Comparison of ENCODE assay signal across 8 cellular contexts in the genomic region with DNA sequence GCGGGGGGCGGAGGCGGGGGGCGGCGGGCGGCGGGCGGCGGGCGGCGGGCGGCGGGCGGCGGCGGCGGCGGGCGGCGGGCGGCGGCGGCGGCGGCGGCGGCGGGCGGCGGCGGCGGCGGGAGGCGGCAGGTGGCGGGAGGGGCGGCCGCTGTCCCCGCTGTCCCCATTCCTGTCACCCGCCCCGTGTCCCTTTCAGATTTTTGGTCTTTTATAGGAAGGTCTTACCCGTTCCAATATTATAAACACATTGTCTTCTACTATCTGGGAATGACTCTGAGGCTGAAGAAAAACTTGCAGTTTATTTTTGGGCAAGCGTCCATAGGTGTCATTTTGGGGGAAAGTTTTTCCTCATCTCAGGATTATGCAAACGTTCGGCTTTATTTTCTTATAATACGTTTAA. TPM values are rescaled to one million over a fixed set of nuclear protein-coding genes. Genes with fewer than 3 reads are reported as not detected.
A peak's percentile ranks its signal among the peaks of the same experiment; 100 is the strongest.
DNase-seq lines count a peak whose midpoint lies in the region; ATAC-seq and TF ChIP-seq lines count a peak whose summit lies in the region.

No MANE protein-coding gene starts in this region.

- peak overlapping the region; percentile 73 for H3K9ac ChIP-seq in neural cell (ENCODE audit: low read length)

- H3K9me3 Mint-ChIP-seq in effector memory CD8-positive, alpha-beta T cell = no peaks in the 10 kb centered on the region

- peaks cover 0 to 5% of the 10 kb centered on the region in 2 donors for H3K27me3 Mint-ChIP-seq in effector memory CD8-positive, alpha-beta T cell

- TF ChIP-seq RAD21 in neural cell (conservative IDR thresholded peaks at IDR 0.05) = no peak

- no peak for TF ChIP-seq CTCF in right atrium auricular region (IDR thresholded peaks at IDR 0.05)
- TF ChIP-seq CTCF in PC-9 (conservative IDR thresholded peaks at IDR 0.05) = 0 out of 2 replicates have a peak, but pooled peaks have one; percentile 15
- TF ChIP-seq CTCF in neural cell (IDR thresholded peaks at IDR 0.05; ENCODE audit: poor library complexity, severe bottlenecking) = no peak

- ATAC-seq in left ventricle myocardium superior (no peak), GM18867 (IDR thresholded peaks at IDR 0.05; ENCODE audit: unreplicated experiment) (no peak), HG03045 (IDR thresholded peaks at IDR 0.05; ENCODE audit: unreplicated experiment) (no peak)
- ATAC-seq in effector memory CD8-positive, alpha-beta T cell (replicated peaks) = peak; percentile 20

- no peaks in the 10 kb centered on the region for H3K36me3 ChIP-seq in right atrium auricular region
- no peaks in the 10 kb centered on the region for H3K36me3 ChIP-seq in PC-9 (ENCODE audit: low read depth)
- no peaks in the 10 kb centered on the region for H3K36me3 ChIP-seq in neural cell (ENCODE audit: insufficient read depth, low read length)

- H3K4me1 ChIP-seq in right atrium auricular region (no peaks in the 10 kb centered on the region), PC-9 (replicated peaks; ENCODE audit: insufficient read depth) (peaks cover 11% of the 10 kb centered on the region)

- H3K4me3 Mint-ChIP-seq in effector memory CD8-positive, alpha-beta T cell = peak overlapping the region; percentile 65 to 85

- H3K79me2 ChIP-seq in PC-9 (ENCODE audit: low read depth) (peaks cover 20% of the 10 kb centered on the region), neural cell (replicated peaks; ENCODE audit: insufficient read depth, low read length) (peaks cover 18% of the 10 kb centered on the region)

- H3K4me1 Mint-ChIP-seq in effector memory CD8-positive, alpha-beta T cell (ENCODE audit: low read depth in 2 of 2) = peaks cover 5 to 7% of the 10 kb centered on the region in 2 donors

- BruUV-seq in PC-9 (replicated peaks; lab: Mats Ljungman, UMichigan) = no TSS peak

- DNase-seq in right atrium auricular region (ENCODE audit: low spot score) = no peak
- no peak for DNase-seq in left ventricle myocardium superior
- peak in 1 of 2 experiments; percentile 29 for DNase-seq in PC-9
- DNase-seq in effector memory CD8-positive, alpha-beta T cell = peak in 1 of 3 experiments; percentile 12
- DNase-seq in NCI-H1930 (lab: John Stamatoyannopoulos, UW) = no peak

- H4K20me1 ChIP-seq in PC-9 (ENCODE audit: insufficient read depth) = no peaks in the 10 kb centered on the region
- H4K20me1 ChIP-seq in neural cell (ENCODE audit: insufficient read depth) = no peaks in the 10 kb centered on the region

- H3K27me3 ChIP-seq in right atrium auricular region (no peaks in the 10 kb centered on the region), PC-9 (ENCODE audit: insufficient read depth, low read depth) (no peaks in the 10 kb centered on the region), neural cell (ENCODE audit: insufficient read depth, low read depth, low read length) (no peaks in the 10 kb centered on the region)

- H3K36me3 Mint-ChIP-seq in effector memory CD8-positive, alpha-beta T cell (ENCODE audit: insufficient read depth) = peaks cover 31% of the 10 kb centered on the region

- H2AFZ ChIP-seq in PC-9 (peak overlapping the region; percentile 93), neural cell (ENCODE audit: low read depth, low read length) (peak overlapping the region; percentile 89)

- intact Hi-C loops in left ventricle myocardium superior (cut with micrococcal nuclease) = no loop called here
- intact Hi-C loops in PC-9 (cut with micrococcal nuclease; ENCODE audit: unreplicated experiment) = loop anchor here (1.0 kb wide), 1 partner anchor 64 kb away; the partner anchor contains the start of gene MRPS17

- H3K4me2 ChIP-seq in PC-9 (peak overlapping the region; percentile 81), neural cell (ENCODE audit: low read length) (peak overlapping the region; percentile 46)

- H3K27ac ChIP-seq in right atrium auricular region (peak overlapping the region; percentile 53 to 72), PC-9 (peak overlapping the region; percentile 47; the same call in 1 of the 2 replicates), neural cell (ENCODE audit: low read length) (peak overlapping the region; percentile 83)

- H3F3A ChIP-seq in PC-9 (ENCODE audit: insufficient read depth, low read depth) (peaks cover 14% of the 10 kb centered on the region), neural cell (ENCODE audit: insufficient read depth, low read length, poor library complexity, severe bottlenecking) (no peaks in the 10 kb centered on the region)

- H3K9me3 ChIP-seq in right atrium auricular region = no peaks in the 10 kb centered on the region
- no peaks in the 10 kb centered on the region for H3K9me3 ChIP-seq in PC-9 (ENCODE audit: insufficient read depth, low read depth)
- H3K9me3 ChIP-seq in neural cell (ENCODE audit: low read length) = no peaks in the 10 kb centered on the region

- POLR2A ChIA-PET in PC-9 (lab: Charles Lee; ENCODE audit: unreplicated experiment) = interaction anchor here (0.6 kb wide), 1 partner anchor 659 kb away, joined by 9 read pairs; no protein-coding TSS in a partner anchor

- TF ChIP-seq EP300 in neural cell (conservative IDR thresholded peaks at IDR 0.05; ENCODE audit: poor library complexity, severe bottlenecking) = no peak

- peak overlapping the region; percentile 74 to 98 for H3K27ac Mint-ChIP-seq in effector memory CD8-positive, alpha-beta T cell

- H3K9me2 ChIP-seq in PC-9 (ENCODE audit: insufficient read depth) (no peaks in the 10 kb centered on the region), neural cell (ENCODE audit: insufficient read depth, low read length) (no peaks in the 10 kb centered on the region)

- CTCF ChIA-PET in PC-9 (lab: Charles Lee) = no interaction called here

- H3K4me3 ChIP-seq in right atrium auricular region (peak overlapping the region; percentile 50 to 56), PC-9 (peak overlapping the region; percentile 79), neural cell (ENCODE audit: low read length) (peak overlapping the region; percentile 66)

TF ChIP-seq in neural cell, 6 proteins besides CTCF, POLR2A, EP300 and RAD21:
- TF ChIP-seq EZH2 (IDR thresholded peaks at IDR 0.05; ENCODE audit: borderline replicate concordance, insufficient read depth, low read length, poor library complexity, severe bottlenecking) (no peak), TAF1 (IDR thresholded peaks at IDR 0.05; ENCODE audit: low read depth) (no peak), SMC3 (conservative IDR thresholded peaks at IDR 0.05; ENCODE audit: poor library complexity) (no peak), REST (IDR thresholded peaks at IDR 0.05; ENCODE audit: borderline replicate concordance) (no peak), POLR2AphosphoS5 (IDR thresholded peaks at IDR 0.05) (no peak), MXI1 (conservative IDR thresholded peaks at IDR 0.05; ENCODE audit: poor library complexity, severe bottlenecking) (no peak)

RNA-seq across cellular contexts. Expression of gene ZNF713, which starts 0.5 kb away (rescaled TPM):
- 1 to 10 TPM; 2.5 to 2.6 TPM for total RNA-seq in right atrium auricular region
- 4.7 TPM for total RNA-seq in left ventricle myocardium superior
- 2.3 and 3.5 TPM in 2 replicates for total RNA-seq in PC-9 (2021)
- 20.5 and 21.1 TPM in 2 replicates for polyA plus RNA-seq in neural cell
- 73.9 and 82.5 TPM in 2 replicates for polyA minus RNA-seq in neural cell

RNA-seq across cellular contexts. Expression of gene SEPTIN14, which starts 25.2 kb away (rescaled TPM):
- total RNA-seq in right atrium auricular region (not detected), left ventricle myocardium superior (not detected), PC-9 (2021) (not detected in 2 replicates)
- polyA plus RNA-seq in neural cell = not detected in 2 replicates
- polyA minus RNA-seq in neural cell = not detected in 2 replicates
